Comparison of ENCODE assay signal across 19 cellular contexts in the genomic region with DNA sequence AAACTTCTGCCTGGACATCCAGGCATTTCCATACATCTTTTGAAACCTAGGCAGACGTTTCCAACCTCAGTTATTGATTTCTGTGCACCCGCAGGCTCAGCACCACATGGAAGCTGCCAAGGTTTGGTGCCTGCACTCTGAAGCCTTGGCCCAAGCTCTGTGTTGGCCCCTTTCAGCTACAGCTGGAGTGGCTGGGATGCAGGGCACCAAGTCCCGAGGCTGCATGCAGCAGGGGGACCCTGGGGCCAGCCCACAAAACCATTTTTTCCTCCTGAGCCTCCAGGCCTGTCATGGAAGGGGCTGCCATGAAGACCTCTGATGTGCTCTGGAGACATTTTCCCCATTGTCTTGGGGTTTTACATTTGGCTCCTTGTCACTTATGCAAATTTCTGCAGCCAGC. TPM values are rescaled to one million over a fixed set of nuclear protein-coding genes. Genes with fewer than 3 reads are reported as not detected.
DNase-seq lines count a peak whose midpoint lies in the region; ATAC-seq and TF ChIP-seq lines count a peak whose summit lies in the region.
"Had no signal": no experiment of that assay in that cellular context is flagged by ENCODE, and none has a peak within 500 bp of the region (broad histone marks: within the 10 kb centered on the region; RNA-seq: fewer than 3 reads in every experiment).

No MANE protein-coding gene starts in this region.

- H3K27me3 ChIP-seq in DND-41 (ENCODE audit: insufficient read depth, low read length, poor library complexity) = no peaks in the 10 kb centered on the region
- no peaks in the 10 kb centered on the region for H3K27me3 ChIP-seq in hepatocyte
- no peaks in the 10 kb centered on the region for H3K27me3 ChIP-seq in tibial artery
- H3K27me3 ChIP-seq: MG63 had no signal

- H3K36me3 Mint-ChIP-seq in natural killer cell treated with Interleukin-12 subunit alpha and Interleukin-12 subunit beta and Interleukin-15 and Interleukin-18, amount 100 ng/mL, for 72 hours = peaks cover 31% of the 10 kb centered on the region

- H3K4me1 Mint-ChIP-seq in natural killer cell treated with Interleukin-12 subunit alpha and Interleukin-12 subunit beta and Interleukin-15 and Interleukin-18, amount 100 ng/mL, for 72 hours (ENCODE audit: low read depth in 2 of 2) = peaks cover 22 to 25% of the 10 kb centered on the region in 2 donors

- H3K9me2 ChIP-seq in OCI-LY7 (ENCODE audit: insufficient read depth, low read length) = no peaks in the 10 kb centered on the region
- H3K9me2 ChIP-seq in hepatocyte (replicated peaks; ENCODE audit: insufficient read depth) = no peaks in the 10 kb centered on the region

- H3K4me1 ChIP-seq in DND-41 (ENCODE audit: insufficient read depth, low read length) (no peaks in the 10 kb centered on the region), OCI-LY7 (ENCODE audit: insufficient read depth, low read length, poor library complexity, severe bottlenecking) (no peaks in the 10 kb centered on the region), hepatocyte (ENCODE audit: insufficient read depth) (no peaks in the 10 kb centered on the region), tibial artery (no peaks in the 10 kb centered on the region)

- H2AFZ ChIP-seq in DND-41 (ENCODE audit: low read depth, low read length) (no peak overlapping the region), OCI-LY7 (ENCODE audit: low read length) (no peak overlapping the region), hepatocyte (no peak overlapping the region)

- no peaks in the 10 kb centered on the region for H3K79me2 ChIP-seq in DND-41 (ENCODE audit: insufficient read depth, low read length)
- no peaks in the 10 kb centered on the region for H3K79me2 ChIP-seq in OCI-LY7 (ENCODE audit: insufficient read depth, low read depth, low read length)
- no peaks in the 10 kb centered on the region for H3K79me2 ChIP-seq in hepatocyte

- H3K27ac Mint-ChIP-seq in natural killer cell treated with Interleukin-12 subunit alpha and Interleukin-12 subunit beta and Interleukin-15 and Interleukin-18, amount 100 ng/mL, for 72 hours = peak overlapping the region in 1 of 2 donors; percentile 48

- H3K9me3 Mint-ChIP-seq in natural killer cell treated with Interleukin-12 subunit alpha and Interleukin-12 subunit beta and Interleukin-15 and Interleukin-18, amount 100 ng/mL, for 72 hours = peaks cover 7% of the 10 kb centered on the region

- intact Hi-C loops in OCI-LY7 (cut with micrococcal nuclease; ENCODE audit: unreplicated experiment) (no loop called here), tibial artery (cut with DNase I; ENCODE audit: low total_unique reads) (no loop called here)

- no peaks in the 10 kb centered on the region for H3K27me3 Mint-ChIP-seq in natural killer cell treated with Interleukin-12 subunit alpha and Interleukin-12 subunit beta and Interleukin-15 and Interleukin-18, amount 100 ng/mL, for 72 hours

- no peaks in the 10 kb centered on the region for H4K20me1 ChIP-seq in DND-41 (ENCODE audit: insufficient read depth, low read length)
- no peaks in the 10 kb centered on the region for H4K20me1 ChIP-seq in OCI-LY7 (ENCODE audit: insufficient read depth, low read length)
- no peaks in the 10 kb centered on the region for H4K20me1 ChIP-seq in hepatocyte (ENCODE audit: insufficient read depth, poor library complexity, severe bottlenecking)

- H3K4me2 ChIP-seq in DND-41 (ENCODE audit: insufficient read depth, low read length) (no peak overlapping the region), OCI-LY7 (ENCODE audit: low read length) (no peak overlapping the region), hepatocyte (no peak overlapping the region)

- TF ChIP-seq CTCF in DND-41 (IDR thresholded peaks at IDR 0.05; ENCODE audit: borderline replicate concordance, extremely low read depth, low read length, poor library complexity, severe bottlenecking) = no peak
- no peak for TF ChIP-seq CTCF in OCI-LY7 (conservative IDR thresholded peaks at IDR 0.05; ENCODE audit: low read length)
- no peak for TF ChIP-seq CTCF in hepatocyte (IDR thresholded peaks at IDR 0.05; ENCODE audit: poor library complexity)
- no peak for TF ChIP-seq CTCF in tibial artery (IDR thresholded peaks at IDR 0.05)

- H3K9me3 ChIP-seq in DND-41 (ENCODE audit: insufficient read depth, low read length, severe bottlenecking) (peaks cover 16% of the 10 kb centered on the region), OCI-LY7 (ENCODE audit: low read length) (peaks cover 35% of the 10 kb centered on the region), hepatocyte (ENCODE audit: low read depth) (peaks cover 3% of the 10 kb centered on the region), tibial artery (no peaks in the 10 kb centered on the region)
- H3K9me3 ChIP-seq: MG63 had no signal

- POLR2A ChIA-PET in OCI-LY7 (lab: Charles Lee) = no interaction called here

- CTCF ChIA-PET in OCI-LY7 (lab: Charles Lee; ENCODE audit: unreplicated experiment) = no interaction called here

- H3K4me3 Mint-ChIP-seq in natural killer cell treated with Interleukin-12 subunit alpha and Interleukin-12 subunit beta and Interleukin-15 and Interleukin-18, amount 100 ng/mL, for 72 hours = peak overlapping the region; percentile 56
- H3K4me3 Mint-ChIP-seq: CD8-positive, alpha-beta T cell had no signal

- H3K4me3 ChIP-seq in DND-41 (ENCODE audit: low read depth in 1 of 2, low read length in 2 of 2) (no peak overlapping the region), OCI-LY7 (ENCODE audit: low read depth, low read length, poor library complexity, severe bottlenecking) (no peak overlapping the region), hepatocyte (no peak overlapping the region), tibial artery (no peak overlapping the region)
- H3K4me3 ChIP-seq: MG63 had no signal

- WGBS in hepatocyte (ENCODE audit: low lambda C conversion rate, missing lambda C conversion rate) = 100% methylated on average over 3 of the region's 3 CpGs

- no peak for ATAC-seq in DND-41 (ENCODE audit: insufficient read depth, low read depth)
- ATAC-seq in natural killer cell treated with Interleukin-12 subunit alpha and Interleukin-12 subunit beta and Interleukin-15 and Interleukin-18, amount 100 ng/mL, for 72 hours = no peak
- no peak for ATAC-seq in HG02642 (IDR thresholded peaks at IDR 0.05; ENCODE audit: poor library complexity, unreplicated experiment)
- ATAC-seq: CD8-positive, alpha-beta T cell had no signal

- no peak for TF ChIP-seq POLR2A in erythroblast (IDR thresholded peaks at IDR 0.05; ENCODE audit: low read length)

- peaks cover 63% of the 10 kb centered on the region for H3K36me3 ChIP-seq in DND-41 (ENCODE audit: insufficient read depth, low read length)
- H3K36me3 ChIP-seq in OCI-LY7 (ENCODE audit: insufficient read depth, low read length) = peaks cover 93% of the 10 kb centered on the region
- H3K36me3 ChIP-seq in hepatocyte (replicated peaks; ENCODE audit: insufficient read depth, low read depth) = no peaks in the 10 kb centered on the region
- peaks cover 85 to 100% (median 97%) of the 10 kb centered on the region in 3 donors for H3K36me3 ChIP-seq in tibial artery

- no peak overlapping the region for H3K9ac ChIP-seq in DND-41 (ENCODE audit: low read depth, low read length)

- DNase-seq in DND-41 = peak; percentile 7
- DNase-seq in OCI-LY7 (ENCODE audit: low spot score) = peak; percentile 18
- peak; percentile 43 to 56 for DNase-seq in erythroblast (lab: John Stamatoyannopoulos, UW)
- DNase-seq in natural killer cell treated with Interleukin-12 subunit alpha and Interleukin-12 subunit beta and Interleukin-15 and Interleukin-18, amount 100 ng/mL, for 72 hours (ENCODE audit: low spot score) = no peak
- no peak for DNase-seq in HUDEP-2 (lab: John Stamatoyannopoulos, UW; ENCODE audit: unreplicated experiment in 76 of 76)
- no peak for DNase-seq in hepatocyte (ENCODE audit: low spot score)
- DNase-seq in tibial artery = no peak
- DNase-seq: ACHN; C1 segment of cervical spinal cord; CD8-positive, alpha-beta T cell; GDM1; MG63; NCI-H1417; NCI-H1694 treated with DMSO at 0.1 percent for 48 hours; NCI-H2081 treated with DMSO at 0.1 percent for 48 hours; NCI-H446 treated with DMSO at 0.1 percent for 48 hours; NCI-H526 treated with DMSO at 0.1 percent for 48 hours; Right ventricle myocardium superior had no signal

- BruUV-seq in OCI-LY7 (replicated peaks; lab: Mats Ljungman, UMichigan) = no TSS peak

- H3K27ac ChIP-seq in DND-41 (ENCODE audit: low read length) (no peak overlapping the region), OCI-LY7 (ENCODE audit: low read depth, low read length, poor library complexity, severe bottlenecking) (no peak overlapping the region), hepatocyte (no peak overlapping the region), tibial artery (no peak overlapping the region)

RNA-seq across cellular contexts. Expression of gene NFX1, which starts 49.9 kb away (rescaled TPM):
- 32.3 and 35.8 TPM in 2 replicates for total RNA-seq in OCI-LY7 (2014; rRNA removed; shearing (Covaris generic))
- total RNA-seq in OCI-LY7 (2022) (53.9 and 58.3 TPM in 2 replicates), hepatocyte (18.5 and 21.8 TPM in 2 replicates)
- 10 to 100 TPM; 41.6 to 57.9 TPM for total RNA-seq in natural killer cell treated with Interleukin-12 subunit alpha and Interleukin-12 subunit beta and Interleukin-15 and Interleukin-18, amount 100 ng/mL, for 72 hours
- 19.5 and 22.4 TPM in 2 replicates for polyA plus RNA-seq in hepatocyte

Comparison
In these comparisons a context has a peak if more than half of its experiments do, and no peak if none do; other contexts are left out.
1. DNase-seq: peak in DND-41 (single experiment), OCI-LY7 (single experiment) and erythroblast (2 of 2); none in natural killer cell treated with Interleukin-12 subunit alpha and Interleukin-12 subunit beta and Interleukin-15 and Interleukin-18, amount 100 ng/mL, for 72 hours (single experiment), HUDEP-2 (0 of 76), hepatocyte (single experiment) and tibial artery (0 of 2).